ENCODE assay signal across 9 cellular contexts in the genomic region with DNA sequence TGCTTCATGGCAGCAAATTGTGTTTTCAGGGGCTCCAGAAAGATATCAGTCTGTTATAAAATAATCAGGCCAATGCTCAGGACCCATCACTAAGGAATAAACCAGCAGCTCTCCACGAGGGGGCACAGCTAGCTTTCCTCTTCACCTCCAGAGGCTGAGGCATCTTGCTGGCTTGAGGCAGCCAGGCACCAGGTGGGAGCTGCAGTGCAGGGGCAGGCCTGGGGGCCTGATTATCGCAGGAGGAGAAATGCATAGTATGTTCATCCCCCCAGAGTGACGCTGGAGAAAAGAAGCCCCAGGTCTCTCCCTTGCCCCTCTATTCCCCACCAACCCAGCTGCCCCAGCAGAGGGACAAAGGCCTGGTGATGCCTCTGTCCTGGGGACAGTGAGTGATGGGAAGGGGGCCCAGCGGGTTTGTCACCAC.
DNase-seq lines count a peak whose midpoint lies in the region; ATAC-seq and TF ChIP-seq lines count a peak whose summit lies in the region.
"Had no signal": no experiment of that assay in that cellular context is flagged by ENCODE, and none has a peak within 500 bp of the region (broad histone marks: within the 10 kb centered on the region; RNA-seq: fewer than 3 reads in every experiment).

No MANE protein-coding gene starts in this region.

- H3K4me3 Mint-ChIP-seq in activated naive CD4-positive, alpha-beta T cell treated with anti-CD3 and anti-CD28 coated beads, Interleukin-2, amount 10 ng/mL, durations not matched to agents 7 days and 5 days = no peak overlapping the region
- H3K4me3 Mint-ChIP-seq: activated naive CD8-positive, alpha-beta T cell treated with anti-CD3 and anti-CD28 coated beads, Interleukin-2, amount 10 ng/mL, durations not matched to agents 7 days and 5 days had no signal

- no peak overlapping the region for H3K27ac Mint-ChIP-seq in activated naive CD4-positive, alpha-beta T cell treated with anti-CD3 and anti-CD28 coated beads, Interleukin-2, amount 10 ng/mL, durations not matched to agents 7 days and 5 days
- H3K27ac Mint-ChIP-seq: activated naive CD8-positive, alpha-beta T cell treated with anti-CD3 and anti-CD28 coated beads, Interleukin-2, amount 10 ng/mL, durations not matched to agents 7 days and 5 days had no signal

- TF ChIP-seq CTCF in breast epithelium (IDR thresholded peaks at IDR 0.05) (peak in 2 of 3 donors; percentile 19 to 30), kidney epithelial cell (IDR thresholded peaks at IDR 0.05; ENCODE audit: insufficient read depth, low read length, poor library complexity, severe bottlenecking) (peak; percentile 71), tibial artery (IDR thresholded peaks at IDR 0.05) (peak; percentile 53 to 57)

- H3K4me1 ChIP-seq in breast epithelium (peaks cover 0 to 3% of the 10 kb centered on the region in 2 donors), tibial artery (peaks cover 0 to 15% (median 12%) of the 10 kb centered on the region in 4 donors)

- no peaks in the 10 kb centered on the region for H3K4me1 Mint-ChIP-seq in activated naive CD4-positive, alpha-beta T cell treated with anti-CD3 and anti-CD28 coated beads, Interleukin-2, amount 10 ng/mL, durations not matched to agents 7 days and 5 days
- H3K4me1 Mint-ChIP-seq: activated naive CD8-positive, alpha-beta T cell treated with anti-CD3 and anti-CD28 coated beads, Interleukin-2, amount 10 ng/mL, durations not matched to agents 7 days and 5 days had no signal

- H3K36me3 Mint-ChIP-seq in activated naive CD4-positive, alpha-beta T cell treated with anti-CD3 and anti-CD28 coated beads, Interleukin-2, amount 10 ng/mL, durations not matched to agents 7 days and 5 days = no peaks in the 10 kb centered on the region
- H3K36me3 Mint-ChIP-seq: activated naive CD8-positive, alpha-beta T cell treated with anti-CD3 and anti-CD28 coated beads, Interleukin-2, amount 10 ng/mL, durations not matched to agents 7 days and 5 days had no signal

- TF ChIP-seq POLR2A in breast epithelium (IDR thresholded peaks at IDR 0.05) = no peak

- intact Hi-C loops in breast epithelium (cut with DNase I; ENCODE audit: low total_unique reads) = no loop called here
- intact Hi-C loops in tibial artery (cut with DNase I; ENCODE audit: low total_unique reads) = no loop called here

- H3K27ac ChIP-seq in breast epithelium (no peak overlapping the region), tibial artery (no peak overlapping the region)

- H3K9me3 Mint-ChIP-seq in activated naive CD4-positive, alpha-beta T cell treated with anti-CD3 and anti-CD28 coated beads, Interleukin-2, amount 10 ng/mL, durations not matched to agents 7 days and 5 days = no peaks in the 10 kb centered on the region
- H3K9me3 Mint-ChIP-seq: activated naive CD8-positive, alpha-beta T cell treated with anti-CD3 and anti-CD28 coated beads, Interleukin-2, amount 10 ng/mL, durations not matched to agents 7 days and 5 days had no signal

- CTCF ChIA-PET in activated naive CD4-positive, alpha-beta T cell treated with anti-CD3 and anti-CD28 coated beads, Interleukin-2, amount 10 ng/mL, durations not matched to agents 7 days and 5 days (lab: Charles Lee) = no interaction called here

- H3K36me3 ChIP-seq in breast epithelium = no peaks in the 10 kb centered on the region
- H3K36me3 ChIP-seq in kidney epithelial cell (ENCODE audit: control insufficient read depth, insufficient read depth, low read length) = no peaks in the 10 kb centered on the region
- no peaks in the 10 kb centered on the region for H3K36me3 ChIP-seq in tibial artery

- peak; percentile 36 for DNase-seq in activated naive CD4-positive, alpha-beta T cell treated with anti-CD3 and anti-CD28 coated beads, Interleukin-2, amount 10 ng/mL, durations not matched to agents 7 days and 5 days
- DNase-seq in activated naive CD4-positive, alpha-beta T cell treated with anti-CD3 and anti-CD28 coated beads, Interleukin-2, amount 50 U/mL, for 16 hours = no peak
- DNase-seq in NCI-H345 treated with DMSO at 0.1 percent for 48 hours (lab: John Stamatoyannopoulos, UW; ENCODE audit: unreplicated experiment) (peak; percentile 2), breast epithelium (ENCODE audit: low spot score in 2 of 2) (peak in 1 of 2 donors; percentile 51), kidney epithelial cell (ENCODE audit: low read depth) (peak; percentile 45), tibial artery (peak; percentile 52 to 81), NCI-H128 (lab: John Stamatoyannopoulos, UW; ENCODE audit: unreplicated experiment) (no peak)
- DNase-seq: activated naive CD8-positive, alpha-beta T cell treated with anti-CD3 and anti-CD28 coated beads, Interleukin-2, amount 10 ng/mL, durations not matched to agents 7 days and 5 days had no signal

- peaks cover 0 to 2% of the 10 kb centered on the region in 2 donors for H3K27me3 ChIP-seq in breast epithelium
- H3K27me3 ChIP-seq in kidney epithelial cell (ENCODE audit: control insufficient read depth, insufficient read depth, low read length) = no peaks in the 10 kb centered on the region
- peaks cover 0 to under 1% of the 10 kb centered on the region in 2 donors for H3K27me3 ChIP-seq in tibial artery

- H3K27me3 Mint-ChIP-seq in activated naive CD4-positive, alpha-beta T cell treated with anti-CD3 and anti-CD28 coated beads, Interleukin-2, amount 10 ng/mL, durations not matched to agents 7 days and 5 days = no peaks in the 10 kb centered on the region
- H3K27me3 Mint-ChIP-seq: activated naive CD8-positive, alpha-beta T cell treated with anti-CD3 and anti-CD28 coated beads, Interleukin-2, amount 10 ng/mL, durations not matched to agents 7 days and 5 days had no signal

- H3K9me3 ChIP-seq in breast epithelium (no peaks in the 10 kb centered on the region), tibial artery (no peaks in the 10 kb centered on the region)

- H3K4me3 ChIP-seq in breast epithelium (no peak overlapping the region), kidney epithelial cell (ENCODE audit: low read depth, low read length) (no peak overlapping the region), tibial artery (no peak overlapping the region)

- no peak for ATAC-seq in HG03139 (IDR thresholded peaks at IDR 0.05; ENCODE audit: unreplicated experiment)

Comparison
In these comparisons a context has a peak if more than half of its experiments do, and no peak if none do; other contexts are left out.
1. DNase-seq: peak in activated naive CD4-positive, alpha-beta T cell treated with anti-CD3 and anti-CD28 coated beads, Interleukin-2, amount 10 ng/mL, durations not matched to agents 7 days and 5 days (single experiment), NCI-H345 treated with DMSO at 0.1 percent for 48 hours (single experiment), kidney epithelial cell (single experiment) and tibial artery (2 of 2); none in activated naive CD4-positive, alpha-beta T cell treated with anti-CD3 and anti-CD28 coated beads, Interleukin-2, amount 50 U/mL, for 16 hours (single experiment) and NCI-H128 (single experiment).
2. Peak in every context shown above with its lines, with median percentiles within 50 percentile points of each other: CTCF ChIP-seq.